In the genomic region with DNA sequence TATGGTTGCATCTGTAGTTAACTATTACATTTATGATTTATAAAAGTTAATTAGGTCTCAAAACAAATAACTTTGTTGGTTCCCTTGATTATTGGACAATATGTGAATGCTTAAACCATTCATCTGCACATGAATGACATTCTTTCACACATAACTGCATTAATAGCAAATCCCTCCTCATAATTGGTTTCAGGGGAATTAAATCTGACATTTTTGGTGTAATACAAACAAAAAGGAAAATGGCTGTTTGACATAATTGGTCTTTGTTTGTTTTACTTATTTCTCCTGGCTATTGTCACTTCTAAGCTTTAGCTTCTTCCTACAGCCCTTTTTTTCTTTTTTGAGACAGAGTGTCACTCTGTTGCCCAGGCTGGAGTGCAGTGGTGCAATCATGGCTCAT, we compare ENCODE assay signal across 35 cellular contexts.
"Had no signal": no experiment of that assay in that cellular context is flagged by ENCODE, and none has a peak within 500 bp of the region (broad histone marks: within the 10 kb centered on the region; RNA-seq: fewer than 3 reads in every experiment).

No MANE protein-coding gene starts in this region.

- H3K9me3 Mint-ChIP-seq: activated CD4-positive, alpha-beta memory T cell treated with anti-CD3 and anti-CD28 coated beads, Interleukin-2, amount 10 ng/mL, durations not matched to agents 7 days and 5 days; activated CD4-positive, alpha-beta T cell treated with anti-CD3 and anti-CD28 coated beads, Interleukin-2, amount 10 ng/mL, durations not matched to agents 7 days and 5 days; activated naive CD4-positive, alpha-beta T cell treated with anti-CD3 and anti-CD28 coated beads, Interleukin-2, amount 10 ng/mL, durations not matched to agents 7 days and 5 days; activated naive CD4-positive, alpha-beta T cell treated with anti-CD3 and anti-CD28 coated beads, Interleukin-2, amount 50 U/mL, for 24 hours; activated naive CD8-positive, alpha-beta T cell treated with anti-CD3 and anti-CD28 coated beads, Interleukin-2, amount 10 ng/mL, durations not matched to agents 7 days and 5 days; activated naive CD8-positive, alpha-beta T cell treated with anti-CD3 and anti-CD28 coated beads, Interleukin-2, amount 50 U/mL, for 24 hours; activated T-cell treated with anti-CD3 and anti-CD28 coated beads, Interleukin-2, amount 50 U/mL, for 24 hours; activated T-helper 2 cell treated with anti-CD3 and anti-CD28 coated beads, Interferon-gamma antibody, Interleukin-2, Interleukin-4, amounts not matched to agents 10 μg/mL and 5 μg/mL and 100 μg/mL, durations not matched to agents 14 hours and 24 hours and 36 hours; brain; central memory CD8-positive, alpha-beta T cell; T-helper 2 cell treated with Interferon-gamma antibody and Interleukin-4, amounts not matched to agents 5 μg/mL and 100 μg/mL, for 36 hours had no signal

- H3K27me3 Mint-ChIP-seq: brain had no signal

- H3K36me3 ChIP-seq: ascending aorta, cardiac muscle cell had no signal

- H3K27me3 ChIP-seq: ascending aorta, cardiac muscle cell had no signal

- H3K4me1 Mint-ChIP-seq: activated CD4-positive, alpha-beta memory T cell treated with anti-CD3 and anti-CD28 coated beads, Interleukin-2, amount 10 ng/mL, durations not matched to agents 7 days and 5 days; activated CD4-positive, alpha-beta T cell treated with anti-CD3 and anti-CD28 coated beads for 36 hours; activated CD4-positive, alpha-beta T cell treated with anti-CD3 and anti-CD28 coated beads, Interleukin-2, amount 10 ng/mL, durations not matched to agents 7 days and 5 days; activated CD8-positive, alpha-beta memory T cell treated with anti-CD3 and anti-CD28 coated beads, Interleukin-2, amount 10 ng/mL, durations not matched to agents 7 days and 5 days; activated naive CD4-positive, alpha-beta T cell treated with anti-CD3 and anti-CD28 coated beads, Interleukin-2, amount 10 ng/mL, durations not matched to agents 7 days and 5 days; activated naive CD4-positive, alpha-beta T cell treated with anti-CD3 and anti-CD28 coated beads, Interleukin-2, amount 50 U/mL, for 24 hours; activated naive CD8-positive, alpha-beta T cell treated with anti-CD3 and anti-CD28 coated beads, Interleukin-2, amount 10 ng/mL, durations not matched to agents 7 days and 5 days; activated naive CD8-positive, alpha-beta T cell treated with anti-CD3 and anti-CD28 coated beads, Interleukin-2, amount 50 U/mL, for 24 hours; central memory CD8-positive, alpha-beta T cell; T-cell had no signal

- DNase-seq: activated CD4-positive, alpha-beta memory T cell treated with anti-CD3 and anti-CD28 coated beads, Interleukin-2, amount 10 ng/mL, durations not matched to agents 7 days and 5 days; activated CD4-positive, alpha-beta T cell treated with anti-CD3 and anti-CD28 coated beads for 1 hour; activated CD4-positive, alpha-beta T cell treated with anti-CD3 and anti-CD28 coated beads for 36 hours; activated CD4-positive, alpha-beta T cell treated with anti-CD3 and anti-CD28 coated beads for 48 hours; activated CD4-positive, alpha-beta T cell treated with anti-CD3 and anti-CD28 coated beads, Interleukin-2, amount 10 ng/mL, durations not matched to agents 7 days and 5 days; activated CD4-positive, alpha-beta T cell treated with anti-CD3 and anti-CD28 coated beads, Interleukin-2, amount 50 U/mL, for 48 hours; activated CD4-positive, CD25-positive, alpha-beta regulatory T cell; activated CD8-positive, alpha-beta memory T cell treated with anti-CD3 and anti-CD28 coated beads for 24 hours; activated CD8-positive, alpha-beta memory T cell treated with anti-CD3 and anti-CD28 coated beads, Interleukin-2, amount 10 ng/mL, durations not matched to agents 7 days and 5 days; activated CD8-positive, alpha-beta memory T cell treated with anti-CD3 and anti-CD28 coated beads, Interleukin-2, amount 50 U/mL, for 48 hours; activated CD8-positive, alpha-beta T cell treated with anti-CD3 and anti-CD28 coated beads, Interleukin-2, amount 10 ng/mL, durations not matched to agents 7 days and 5 days; activated effector memory CD4-positive, alpha-beta T cell treated with Interleukin-2 at 50 U/mL for 16 hours; activated gamma-delta T cell; activated naive CD4-positive, alpha-beta T cell treated with anti-CD3 and anti-CD28 coated beads, Interleukin-2, amount 10 ng/mL, durations not matched to agents 7 days and 5 days; activated naive CD4-positive, alpha-beta T cell treated with Interleukin-2 at 50 U/mL for 16 hours; activated naive CD8-positive, alpha-beta T cell treated with anti-CD3 and anti-CD28 coated beads, Interleukin-2, amount 10 ng/mL, durations not matched to agents 7 days and 5 days; activated naive CD8-positive, alpha-beta T cell treated with anti-CD3 and anti-CD28 coated beads, Interleukin-2, amount 50 U/mL, for 24 hours; activated T-cell treated with anti-CD3 and anti-CD28 coated beads, Interleukin-2, amount 50 U/mL, for 24 hours; activated T-cell treated with anti-CD3 and anti-CD28 coated beads, Interleukin-2, amount 50 U/mL, for 48 hours; amygdala; anterior cingulate cortex; caudate nucleus; cerebellar nuclear complex; T-cell; T-helper 2 cell; T-helper 9 cell had no signal

- H3K4me3 ChIP-seq: ascending aorta, cardiac muscle cell had no signal

- H3K36me3 Mint-ChIP-seq: activated CD8-positive, alpha-beta memory T cell treated with anti-CD3 and anti-CD28 coated beads, Interleukin-2, amount 10 ng/mL, durations not matched to agents 7 days and 5 days; activated naive CD4-positive, alpha-beta T cell treated with anti-CD3 and anti-CD28 coated beads, Interleukin-2, amount 10 ng/mL, durations not matched to agents 7 days and 5 days; activated naive CD4-positive, alpha-beta T cell treated with anti-CD3 and anti-CD28 coated beads, Interleukin-2, amount 50 U/mL, for 24 hours; activated naive CD8-positive, alpha-beta T cell; activated naive CD8-positive, alpha-beta T cell treated with anti-CD3 and anti-CD28 coated beads, Interleukin-2, amount 10 ng/mL, durations not matched to agents 7 days and 5 days; T-cell had no signal

- H3K9me3 ChIP-seq: ascending aorta had no signal

- H3K4me3 Mint-ChIP-seq: activated CD4-positive, alpha-beta memory T cell treated with anti-CD3 and anti-CD28 coated beads, Interleukin-2, amount 10 ng/mL, durations not matched to agents 7 days and 5 days; activated CD4-positive, alpha-beta T cell treated with anti-CD3 and anti-CD28 coated beads for 36 hours; activated CD4-positive, alpha-beta T cell treated with anti-CD3 and anti-CD28 coated beads, Interleukin-2, amount 10 ng/mL, durations not matched to agents 7 days and 5 days; activated CD8-positive, alpha-beta memory T cell treated with anti-CD3 and anti-CD28 coated beads, Interleukin-2, amount 10 ng/mL, durations not matched to agents 7 days and 5 days; activated CD8-positive, alpha-beta T cell treated with anti-CD3 and anti-CD28 coated beads, Interleukin-2, amount 10 ng/mL, durations not matched to agents 7 days and 5 days; activated naive CD4-positive, alpha-beta T cell treated with anti-CD3 and anti-CD28 coated beads, Interleukin-2, amount 10 ng/mL, durations not matched to agents 7 days and 5 days; activated naive CD4-positive, alpha-beta T cell treated with anti-CD3 and anti-CD28 coated beads, Interleukin-2, amount 50 U/mL, for 24 hours; activated naive CD8-positive, alpha-beta T cell; activated naive CD8-positive, alpha-beta T cell treated with anti-CD3 and anti-CD28 coated beads, Interleukin-2, amount 10 ng/mL, durations not matched to agents 7 days and 5 days; activated naive CD8-positive, alpha-beta T cell treated with anti-CD3 and anti-CD28 coated beads, Interleukin-2, amount 50 U/mL, for 24 hours; activated T-cell treated with anti-CD3 and anti-CD28 coated beads, Interleukin-2, amount 50 U/mL, for 24 hours; brain; central memory CD8-positive, alpha-beta T cell; T-cell; T-helper 2 cell treated with Interferon-gamma antibody and Interleukin-4, amounts not matched to agents 5 μg/mL and 100 μg/mL, for 36 hours had no signal

- H3K27ac Mint-ChIP-seq: activated CD4-positive, alpha-beta memory T cell treated with anti-CD3 and anti-CD28 coated beads, Interleukin-2, amount 10 ng/mL, durations not matched to agents 7 days and 5 days; activated CD4-positive, alpha-beta T cell treated with anti-CD3 and anti-CD28 coated beads for 36 hours; activated CD4-positive, alpha-beta T cell treated with anti-CD3 and anti-CD28 coated beads, Interleukin-2, amount 10 ng/mL, durations not matched to agents 7 days and 5 days; activated CD8-positive, alpha-beta memory T cell treated with anti-CD3 and anti-CD28 coated beads, Interleukin-2, amount 10 ng/mL, durations not matched to agents 7 days and 5 days; activated CD8-positive, alpha-beta T cell treated with anti-CD3 and anti-CD28 coated beads, Interleukin-2, amount 10 ng/mL, durations not matched to agents 7 days and 5 days; activated naive CD4-positive, alpha-beta T cell treated with anti-CD3 and anti-CD28 coated beads, Interleukin-2, amount 10 ng/mL, durations not matched to agents 7 days and 5 days; activated naive CD4-positive, alpha-beta T cell treated with anti-CD3 and anti-CD28 coated beads, Interleukin-2, amount 50 U/mL, for 24 hours; activated naive CD8-positive, alpha-beta T cell; activated naive CD8-positive, alpha-beta T cell treated with anti-CD3 and anti-CD28 coated beads, Interleukin-2, amount 10 ng/mL, durations not matched to agents 7 days and 5 days; activated naive CD8-positive, alpha-beta T cell treated with anti-CD3 and anti-CD28 coated beads, Interleukin-2, amount 50 U/mL, for 24 hours; activated T-cell treated with anti-CD3 and anti-CD28 coated beads, Interleukin-2, amount 50 U/mL, for 24 hours; activated T-helper 2 cell treated with anti-CD3 and anti-CD28 coated beads, Interferon-gamma antibody, Interleukin-2, Interleukin-4, amounts not matched to agents 10 μg/mL and 5 μg/mL and 100 μg/mL, durations not matched to agents 14 hours and 24 hours and 36 hours; T-cell; T-helper 2 cell treated with Interferon-gamma antibody and Interleukin-4, amounts not matched to agents 5 μg/mL and 100 μg/mL, for 36 hours had no signal

- H3K4me1 ChIP-seq: ascending aorta had no signal

- ATAC-seq: activated CD4-positive, alpha-beta T cell treated with anti-CD3 and anti-CD28 coated beads for 36 hours; activated CD4-positive, CD25-positive, alpha-beta regulatory T cell treated with anti-CD3 and anti-CD28 coated beads, Interleukin-2, amount 50 U/mL, for 24 hours; activated CD8-positive, alpha-beta memory T cell treated with anti-CD3 and anti-CD28 coated beads, Interleukin-2, amount 10 ng/mL, durations not matched to agents 7 days and 5 days; activated CD8-positive, alpha-beta T cell treated with anti-CD3 and anti-CD28 coated beads, Interleukin-2, amount 10 ng/mL, durations not matched to agents 7 days and 5 days; activated naive CD8-positive, alpha-beta T cell treated with anti-CD3 and anti-CD28 coated beads, Interleukin-2, amount 50 U/mL, for 24 hours; T-cell had no signal
